In the genomic region with DNA sequence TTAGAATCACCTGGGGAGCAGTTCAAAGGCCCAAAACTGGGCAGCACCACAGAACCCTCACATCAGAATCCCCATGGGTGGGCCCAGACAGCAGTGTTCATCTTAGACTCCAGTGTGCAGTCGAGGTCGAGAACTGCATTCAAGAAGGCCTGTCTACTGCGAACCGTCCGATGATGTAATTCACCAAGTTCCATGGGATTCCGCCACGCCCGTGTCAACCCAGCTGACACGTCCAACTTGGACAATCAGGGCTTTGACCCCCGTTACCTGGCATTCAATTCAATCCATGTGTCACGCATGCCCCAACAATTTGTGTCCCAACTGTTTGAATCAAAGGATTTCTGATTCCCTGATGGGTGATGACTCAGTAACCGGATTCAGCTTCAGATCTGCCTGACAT, we compare ENCODE assay signal across 15 cellular contexts. TPM values are rescaled to one million over a fixed set of nuclear protein-coding genes. Genes with fewer than 3 reads are reported as not detected.
A peak's percentile ranks its signal among the peaks of the same experiment; 100 is the strongest.
DNase-seq lines count a peak whose midpoint lies in the region; ATAC-seq and TF ChIP-seq lines count a peak whose summit lies in the region.
"Had no signal": no experiment of that assay in that cellular context is flagged by ENCODE, and none has a peak within 500 bp of the region (broad histone marks: within the 10 kb centered on the region; RNA-seq: fewer than 3 reads in every experiment).

No MANE protein-coding gene starts in this region.

- TF ChIP-seq POLR2A in HCT116 (IDR thresholded peaks at IDR 0.05; ENCODE audit: borderline replicate concordance, extremely low read depth, insufficient read depth, insufficient read length), result no peak

- no peak for TF ChIP-seq RAD21 in HCT116 (IDR thresholded peaks at IDR 0.05; ENCODE audit: low read depth)

- no peak overlapping the region for H2AFZ ChIP-seq in HCT116 (ENCODE audit: low read depth, low read length, poor library complexity, severe bottlenecking)
- H2AFZ ChIP-seq: GM23248 had no signal

- H3K9me3 Mint-ChIP-seq in osteocyte (ENCODE audit: unreplicated experiment), result no peaks in the 10 kb centered on the region
- no peaks in the 10 kb centered on the region for H3K9me3 Mint-ChIP-seq in activated CD4-positive, alpha-beta memory T cell treated with anti-CD3 and anti-CD28 coated beads, Interleukin-2, amount 10 ng/mL, durations not matched to agents 7 days and 5 days
- H3K9me3 Mint-ChIP-seq: CD4-positive, alpha-beta memory T cell had no signal

- RAD21 ChIA-PET in HCT116 (lab: Charles Lee; ENCODE audit: low non-redundant PET in 1 of 2, low total read pairs in 2 of 2, uncharacterized antibody in 2 of 2, unreplicated experiment in 2 of 2), result no interaction called here

- H3K36me3 Mint-ChIP-seq in osteocyte (ENCODE audit: unreplicated experiment), result peaks cover 10% of the 10 kb centered on the region
- peaks cover 10% of the 10 kb centered on the region for H3K36me3 Mint-ChIP-seq in activated CD4-positive, alpha-beta memory T cell treated with anti-CD3 and anti-CD28 coated beads, Interleukin-2, amount 10 ng/mL, durations not matched to agents 7 days and 5 days (ENCODE audit: low read depth)

- no peaks in the 10 kb centered on the region for H4K20me1 ChIP-seq in HCT116 (ENCODE audit: insufficient read depth)

- no peak overlapping the region for H3K4me3 Mint-ChIP-seq in osteocyte (ENCODE audit: unreplicated experiment)
- no peak overlapping the region for H3K4me3 Mint-ChIP-seq in activated CD4-positive, alpha-beta memory T cell treated with anti-CD3 and anti-CD28 coated beads, Interleukin-2, amount 10 ng/mL, durations not matched to agents 7 days and 5 days
- H3K4me3 Mint-ChIP-seq: CD14-positive monocyte; CD4-positive, alpha-beta memory T cell had no signal

- H3K27ac ChIP-seq in HCT116 (ENCODE audit: low read depth, low read length), result no peak overlapping the region
- H3K27ac ChIP-seq: BLaER1, GM23248 had no signal

- H3K4me3 ChIP-seq in HCT116 (replicated peaks in 1 of 2; ENCODE audit: low read depth in 1 of 2, low read length in 2 of 2) (no peak overlapping the region), epithelial cell of esophagus (ENCODE audit: low read length) (no peak overlapping the region)
- H3K4me3 ChIP-seq: BLaER1, GM23248, HAP-1 had no signal

- TF ChIP-seq CTCF in HCT116 (IDR thresholded peaks at IDR 0.05 in 2 of 3, conservative IDR thresholded peaks at IDR 0.05 in 1 of 3; ENCODE audit: borderline replicate concordance in 1 of 3, insufficient read depth in 1 of 3, low read depth in 2 of 3, low read length in 2 of 3) (no peak), epithelial cell of esophagus (IDR thresholded peaks at IDR 0.05; ENCODE audit: insufficient read depth, low read depth, low read length, missing control alignments) (no peak), osteocyte (IDR thresholded peaks at IDR 0.05) (no peak)

- 0 out of 2 replicates have a peak, but pooled peaks have one; percentile 24 for ATAC-seq in HCT116

- no TSS peak for BruUV-seq in HCT116 (replicated peaks; lab: Mats Ljungman, UMichigan)

- peak; percentile 28 for DNase-seq in DMS53 (lab: John Stamatoyannopoulos, UW)
- DNase-seq in DMS53 treated with DMSO at 0.1 percent for 48 hours (lab: John Stamatoyannopoulos, UW; ENCODE audit: unreplicated experiment), result no peak
- no peak for DNase-seq in HCT116 (ENCODE audit: low read depth, low spot score)
- DNase-seq in epithelial cell of esophagus (ENCODE audit: low read depth), result peak; percentile 32
- DNase-seq in osteocyte (ENCODE audit: extremely low spot score, unreplicated experiment), result peak; percentile 76
- no peak for DNase-seq in activated CD4-positive, alpha-beta memory T cell treated with anti-CD3 and anti-CD28 coated beads, Interleukin-2, amount 10 ng/mL, durations not matched to agents 7 days and 5 days
- DNase-seq in SK-N-DZ (ENCODE audit: low spot score), result no peak
- DNase-seq: 8988T; CD4-positive, alpha-beta memory T cell; GDM1; GM23248; IMR-90 had no signal

- no peak overlapping the region for H3K27ac Mint-ChIP-seq in osteocyte (ENCODE audit: unreplicated experiment)
- no peak overlapping the region for H3K27ac Mint-ChIP-seq in activated CD4-positive, alpha-beta memory T cell treated with anti-CD3 and anti-CD28 coated beads, Interleukin-2, amount 10 ng/mL, durations not matched to agents 7 days and 5 days
- H3K27ac Mint-ChIP-seq: CD14-positive monocyte; CD4-positive, alpha-beta memory T cell had no signal

- CTCF ChIA-PET in HCT116 (lab: Charles Lee), result no interaction called here
- CTCF ChIA-PET in activated CD4-positive, alpha-beta memory T cell treated with anti-CD3 and anti-CD28 coated beads, Interleukin-2, amount 10 ng/mL, durations not matched to agents 7 days and 5 days (lab: Charles Lee), result no interaction called here

- peaks cover 18% of the 10 kb centered on the region for H3K4me1 Mint-ChIP-seq in osteocyte (ENCODE audit: unreplicated experiment)
- H3K4me1 Mint-ChIP-seq in activated CD4-positive, alpha-beta memory T cell treated with anti-CD3 and anti-CD28 coated beads, Interleukin-2, amount 10 ng/mL, durations not matched to agents 7 days and 5 days, result peaks cover 2% of the 10 kb centered on the region

- H3K27me3 ChIP-seq in HCT116 (ENCODE audit: insufficient read depth, low read length), result no peaks in the 10 kb centered on the region
- H3K27me3 ChIP-seq: BLaER1 had no signal

- H3K9ac ChIP-seq in HCT116 (ENCODE audit: low read length), result no peak overlapping the region
- H3K9ac ChIP-seq: BLaER1, GM23248 had no signal

- H3K27me3 Mint-ChIP-seq in osteocyte (ENCODE audit: unreplicated experiment), result peaks cover 10% of the 10 kb centered on the region
- H3K27me3 Mint-ChIP-seq in activated CD4-positive, alpha-beta memory T cell treated with anti-CD3 and anti-CD28 coated beads, Interleukin-2, amount 10 ng/mL, durations not matched to agents 7 days and 5 days, result no peaks in the 10 kb centered on the region

- no peak overlapping the region for H3K4me2 ChIP-seq in HCT116 (ENCODE audit: low read length)
- H3K4me2 ChIP-seq: BLaER1 had no signal

- H3K36me3 ChIP-seq in HCT116 (ENCODE audit: control insufficient read depth in 1 of 2, insufficient read depth in 2 of 2, low read length in 2 of 2), result peaks cover 5 to 7% of the 10 kb centered on the region in 2 experiments; a peak in 3 of 4 replicates
- H3K36me3 ChIP-seq: HAP-1 had no signal

- H3K79me2 ChIP-seq in HCT116 (ENCODE audit: insufficient read depth, low read length), result peaks cover under 1% of the 10 kb centered on the region; the same call in 1 of the 2 replicates

- no peaks in the 10 kb centered on the region for H3K9me3 ChIP-seq in HCT116 (ENCODE audit: control insufficient read depth in 1 of 2, insufficient read depth in 1 of 2, low read depth in 1 of 2, low read length in 2 of 2)
- H3K9me3 ChIP-seq: BLaER1, HAP-1 had no signal

- intact Hi-C loops in HCT116 (cut with micrococcal nuclease), result no loop called here

- POLR2A ChIA-PET in HCT116 (lab: Charles Lee), result no interaction called here
- POLR2A ChIA-PET in activated CD4-positive, alpha-beta memory T cell treated with anti-CD3 and anti-CD28 coated beads, Interleukin-2, amount 10 ng/mL, durations not matched to agents 7 days and 5 days (lab: Charles Lee), result no interaction called here

- peaks cover 0 to 11% of the 10 kb centered on the region in 2 experiments; a peak in 1 of 4 replicates for H3K4me1 ChIP-seq in HCT116 (ENCODE audit: control insufficient read depth in 1 of 2, insufficient read depth in 2 of 2, low read length in 2 of 2)

- H3K9me2 ChIP-seq in HCT116 (ENCODE audit: insufficient read depth), result no peaks in the 10 kb centered on the region

TF ChIP-seq in HCT116, 20 proteins besides CTCF, POLR2A, EP300 and RAD21:
- TF ChIP-seq FOSL1 (IDR thresholded peaks at IDR 0.05; ENCODE audit: low read depth) (no peak), EZH2phosphoT487 (IDR thresholded peaks at IDR 0.05; ENCODE audit: borderline replicate concordance) (no peak), JUND (IDR thresholded peaks at IDR 0.05) (no peak)
- TF ChIP-seq, protein P1, sequence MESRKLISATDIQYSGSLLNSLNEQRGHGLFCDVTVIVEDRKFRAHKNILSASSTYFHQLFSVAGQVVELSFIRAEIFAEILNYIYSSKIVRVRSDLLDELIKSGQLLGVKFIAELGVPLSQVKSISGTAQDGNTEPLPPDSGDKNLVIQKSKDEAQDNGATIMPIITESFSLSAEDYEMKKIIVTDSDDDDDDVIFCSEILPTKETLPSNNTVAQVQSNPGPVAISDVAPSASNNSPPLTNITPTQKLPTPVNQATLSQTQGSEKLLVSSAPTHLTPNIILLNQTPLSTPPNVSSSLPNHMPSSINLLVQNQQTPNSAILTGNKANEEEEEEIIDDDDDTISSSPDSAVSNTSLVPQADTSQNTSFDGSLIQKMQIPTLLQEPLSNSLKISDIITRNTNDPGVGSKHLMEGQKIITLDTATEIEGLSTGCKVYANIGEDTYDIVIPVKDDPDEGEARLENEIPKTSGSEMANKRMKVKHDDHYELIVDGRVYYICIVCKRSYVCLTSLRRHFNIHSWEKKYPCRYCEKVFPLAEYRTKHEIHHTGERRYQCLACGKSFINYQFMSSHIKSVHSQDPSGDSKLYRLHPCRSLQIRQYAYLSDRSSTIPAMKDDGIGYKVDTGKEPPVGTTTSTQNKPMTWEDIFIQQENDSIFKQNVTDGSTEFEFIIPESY (IDR thresholded peaks at IDR 0.05; ENCODE audit: extremely low read depth, insufficient replicate concordance, low read length), result no peak

RNA-seq across cellular contexts. Expression of a gene that starts 9.2 kb away (rescaled TPM):
- total RNA-seq in HCT116 (2021; ENCODE audit: unreplicated experiment) (270 TPM), osteocyte (87.6 and 96.9 TPM in 2 replicates)
- polyA plus RNA-seq in HCT116 (2012), result 167 and 199 TPM in 2 replicates
- total RNA-seq in activated CD4-positive, alpha-beta memory T cell treated with anti-CD3 and anti-CD28 coated beads, Interleukin-2, amount 10 ng/mL, durations not matched to agents 7 days and 5 days, result 10 to 100 TPM; 66.2 to 66.5 TPM
- polyA plus RNA-seq in SK-N-DZ (2014; cell fraction: cytosol; rRNA removed), result 65.9 and 66.4 TPM in 2 replicates
- polyA plus RNA-seq in SK-N-DZ (2014; cell fraction: nucleus; rRNA removed), result 48.5 and 49.9 TPM in 2 replicates

Comparison
In these comparisons a context has a peak if more than half of its experiments do, and no peak if none do; other contexts are left out.
1. DNase-seq: peak in DMS53 (single experiment), epithelial cell of esophagus (single experiment) and osteocyte (single experiment); none in DMS53 treated with DMSO at 0.1 percent for 48 hours (single experiment), HCT116 (single experiment), activated CD4-positive, alpha-beta memory T cell treated with anti-CD3 and anti-CD28 coated beads, Interleukin-2, amount 10 ng/mL, durations not matched to agents 7 days and 5 days (single experiment) and SK-N-DZ (single experiment).